ENCODE assay signal across 8 cellular contexts in genomic region chr9:33921967-33922895, GRCh38.
A peak's percentile ranks its signal among the peaks of the same experiment; 100 is the strongest.
DNase-seq lines count a peak whose midpoint lies in the region; ATAC-seq and TF ChIP-seq lines count a peak whose summit lies in the region.

No MANE protein-coding gene starts in this region.

- H3K4me1 Mint-ChIP-seq in progenitor cell of endocrine pancreas (ENCODE audit: low read depth): peaks cover 4% of the 10 kb centered on the region

- peaks cover 3% of the 10 kb centered on the region; the same call in 1 of the 2 replicates for H4K20me1 ChIP-seq in PC-3 (ENCODE audit: low read length)

- H3K27me3 ChIP-seq in PC-3 (ENCODE audit: low read length) (no peaks in the 10 kb centered on the region), colonic mucosa (no peaks in the 10 kb centered on the region)

- intact Hi-C loops in PC-3 (cut with micrococcal nuclease) (no loop called here), colonic mucosa (cut with DNase I) (loop anchor here (5.0 kb wide), 1 partner anchor 150 kb away; no protein-coding TSS in a partner anchor)

- no peak overlapping the region for H3K9ac ChIP-seq in PC-3 (ENCODE audit: low read length)
- peak overlapping the region in 1 of 2 donors; percentile 17 for H3K9ac ChIP-seq in colonic mucosa (ENCODE audit: low read depth in 2 of 2, low read length in 2 of 2)

- H3K4me2 ChIP-seq in PC-3 (ENCODE audit: low read length): no peak overlapping the region

- H3K4me3 ChIP-seq in PC-3 (ENCODE audit: low read length) (no peak overlapping the region), colonic mucosa (no peak overlapping the region)

- peak; percentile 43; the same call in 1 of the 2 replicates for ATAC-seq in PC-3

- no peak overlapping the region for H3K27ac Mint-ChIP-seq in progenitor cell of endocrine pancreas

- H3K36me3 ChIP-seq in PC-3 (ENCODE audit: low read depth, low read length) (peaks cover 62% of the 10 kb centered on the region), colonic mucosa (peaks cover 10% of the 10 kb centered on the region)

- H3K9me2 ChIP-seq in PC-3 (replicated peaks; ENCODE audit: low read length): no peaks in the 10 kb centered on the region

- H3K9me3 ChIP-seq in PC-3 (ENCODE audit: low read length) (no peaks in the 10 kb centered on the region), colonic mucosa (no peaks in the 10 kb centered on the region)

- H3K4me3 Mint-ChIP-seq in progenitor cell of endocrine pancreas (ENCODE audit: low read depth): no peak overlapping the region

- TF ChIP-seq CTCF in GM12873 (IDR thresholded peaks at IDR 0.05; ENCODE audit: insufficient read depth, low read depth, low read length, missing control alignments) (peak; percentile 87), PC-3 (conservative IDR thresholded peaks at IDR 0.05; ENCODE audit: low read depth, low read length) (peak; percentile 73), colonic mucosa (IDR thresholded peaks at IDR 0.05) (peak; percentile 38), progenitor cell of endocrine pancreas (IDR thresholded peaks at IDR 0.05; ENCODE audit: unreplicated experiment) (peak; percentile 66)

- no peaks in the 10 kb centered on the region for H3K9me3 Mint-ChIP-seq in progenitor cell of endocrine pancreas (ENCODE audit: low read depth)

- H3K4me1 ChIP-seq in PC-3 (ENCODE audit: insufficient read depth, low read length): no peaks in the 10 kb centered on the region
- no peaks in the 10 kb centered on the region for H3K4me1 ChIP-seq in colonic mucosa

- DNase-seq in ACHN: peak; percentile 35
- DNase-seq in PC-3: peak; percentile 23
- no peak for DNase-seq in colonic mucosa
- DNase-seq in progenitor cell of endocrine pancreas (ENCODE audit: low spot score, unreplicated experiment): no peak
- DNase-seq in NCI-H1436 (lab: John Stamatoyannopoulos, UW): no peak
- DNase-seq in anterior cingulate cortex (lab: John Stamatoyannopoulos, UW): no peak
- DNase-seq in NCI-H774 (lab: John Stamatoyannopoulos, UW): no peak

- H3K36me3 Mint-ChIP-seq in progenitor cell of endocrine pancreas (ENCODE audit: insufficient read depth): peaks cover 24% of the 10 kb centered on the region

- in situ Hi-C loops in ACHN (cut with HindIII; ENCODE audit: low pct_ligation_motif_present, low pct_unique_long_range_greater_than_20kb, low sequenced_read_pairs): no loop called here

- BruUV-seq in PC-3 (replicated peaks; lab: Mats Ljungman, UMichigan): TSS peak; percentile 16

- CTCF ChIA-PET in PC-3 (lab: Charles Lee): no interaction called here

- no peak overlapping the region for H2AFZ ChIP-seq in PC-3 (ENCODE audit: low read length)

- H3K27ac ChIP-seq in PC-3 (ENCODE audit: low read length) (no peak overlapping the region), colonic mucosa (no peak overlapping the region)

- POLR2A ChIA-PET in PC-3 (lab: Charles Lee; ENCODE audit: unreplicated experiment): no interaction called here

- no peaks in the 10 kb centered on the region for H3F3A ChIP-seq in PC-3 (ENCODE audit: low read length, unreplicated experiment)

- no peaks in the 10 kb centered on the region for H3K79me2 ChIP-seq in PC-3 (ENCODE audit: low read length)

- no peaks in the 10 kb centered on the region for H3K27me3 Mint-ChIP-seq in progenitor cell of endocrine pancreas

Comparison
In these comparisons a context has a peak if more than half of its experiments do, and no peak if none do; other contexts are left out.
1. DNase-seq: peak in ACHN (single experiment) and PC-3 (single experiment); none in colonic mucosa (single experiment), progenitor cell of endocrine pancreas (single experiment), NCI-H1436 (single experiment), anterior cingulate cortex (0 of 58) and NCI-H774 (single experiment).
2. Peak in every context shown above with its lines, with median percentiles within 50 percentile points of each other: CTCF ChIP-seq.